ENCODE assay signal across 8 cellular contexts in genomic region chr9:120875954-120876841, GRCh38. TPM values are rescaled to one million over a fixed set of nuclear protein-coding genes. Genes with fewer than 3 reads are reported as not detected.
DNase-seq lines count a peak whose midpoint lies in the region; ATAC-seq and TF ChIP-seq lines count a peak whose summit lies in the region.

No MANE protein-coding gene starts in this region.

- DNase-seq in BE2C (peak; percentile 86), NCI-H526 (lab: John Stamatoyannopoulos, UW) (peak; percentile 36 to 73), dorsolateral prefrontal cortex (peak; percentile 74 to 90 (median 84)), lower lobe of right lung (peak; percentile 86)
- peak; percentile 63 to 68 for DNase-seq in activated CD4-positive, alpha-beta T cell treated with anti-CD3 and anti-CD28 coated beads, Interleukin-2, amount 50 U/mL, for 4 hours
- peak; percentile 56 to 72 (median 62) for DNase-seq in stimulated activated CD4-positive, alpha-beta T cell treated with anti-CD3 and anti-CD28 coated beads, TNF-alpha, amount 100 ng/mL, for 1 hour (ENCODE audit: low read depth in 3 of 3, low spot score in 1 of 3)

- H3K4me1 ChIP-seq in BE2C (peaks cover 8% of the 10 kb centered on the region; the same call in 1 of the 2 replicates), lower lobe of right lung (peaks cover 12% of the 10 kb centered on the region)

- TF ChIP-seq CTCF in BE2C (IDR thresholded peaks at IDR 0.05; ENCODE audit: low read depth, low read length), result peak; percentile 37
- TF ChIP-seq CTCF in dorsolateral prefrontal cortex (IDR thresholded peaks at IDR 0.05 in 54 of 56, conservative IDR thresholded peaks at IDR 0.05 in 2 of 56; ENCODE audit: low read depth in 1 of 56, partially characterized antibody in 56 of 56), result peak in 14 of 56 donors; percentile 6 to 51 (median 19)
- TF ChIP-seq CTCF in lower lobe of right lung (IDR thresholded peaks at IDR 0.05), result no peak

- H3K36me3 ChIP-seq in BE2C (peaks cover 25% of the 10 kb centered on the region), lower lobe of right lung (peaks cover 12% of the 10 kb centered on the region)

- ATAC-seq in HG03378 (IDR thresholded peaks at IDR 0.05; ENCODE audit: unreplicated experiment) (peak; percentile 54), lower lobe of right lung (peak; percentile 82 to 87)

- H3K9me3 ChIP-seq in BE2C (no peaks in the 10 kb centered on the region), lower lobe of right lung (no peaks in the 10 kb centered on the region)

- intact Hi-C loops in dorsolateral prefrontal cortex (cut with DNase I), result loop anchor here (2.0 to 10.0 kb wide), 7 partner anchors 34 to 199 kb away; partner anchors contain the start of genes CNTRL (in 1 of the 2), FBXW2 (in 1 of the 2), MEGF9 (in 1 of the 2) and PSMD5 (in 1 of the 2)
- intact Hi-C loops in lower lobe of right lung (cut with DNase I), result no loop called here

- peak overlapping the region; percentile 80 to 99 (median 95) for H3K27ac ChIP-seq in dorsolateral prefrontal cortex
- peak overlapping the region; percentile 89 for H3K27ac ChIP-seq in lower lobe of right lung

- peak; percentile 50 for TF ChIP-seq POLR2A in GM19193 (IDR thresholded peaks at IDR 0.05; ENCODE audit: extremely low read depth, insufficient read depth, insufficient read length)

- H3K27me3 ChIP-seq in BE2C, result no peaks in the 10 kb centered on the region
- no peaks in the 10 kb centered on the region for H3K27me3 ChIP-seq in dorsolateral prefrontal cortex
- H3K27me3 ChIP-seq in lower lobe of right lung (ENCODE audit: low read depth), result no peaks in the 10 kb centered on the region

- H3K4me3 ChIP-seq in BE2C (ENCODE audit: low read depth, low read length) (peak overlapping the region; percentile 60), dorsolateral prefrontal cortex (peak overlapping the region; percentile 40 to 86 (median 75)), lower lobe of right lung (peak overlapping the region; percentile 82)

RNA-seq across cellular contexts. Expression of gene PHF19, which starts 0.8 kb away (rescaled TPM):
- 49.6 TPM for polyA plus RNA-seq in BE2C (2012; ENCODE audit: insufficient read depth, insufficient read length, low read depth)
- total RNA-seq in dorsolateral prefrontal cortex (100 to 1,000 TPM in 2 of 120 experiments, 10 to 100 TPM in 118; 18.7 to 119 (median 39.5) TPM), lower lobe of right lung (24.4 TPM)

RNA-seq across cellular contexts. Expression of gene PSMD5, which starts 33.5 kb away (rescaled TPM):
- polyA plus RNA-seq in BE2C (2012; ENCODE audit: insufficient read depth, insufficient read length, low read depth), result 92.1 TPM
- 10 to 100 TPM; 18.8 to 51.5 (median 32.6) TPM for total RNA-seq in dorsolateral prefrontal cortex
- total RNA-seq in lower lobe of right lung, result 34.1 TPM

RNA-seq across cellular contexts. Expression of gene TRAF1, which starts 50.4 kb away (rescaled TPM):
- polyA plus RNA-seq in BE2C (2012; ENCODE audit: insufficient read depth, insufficient read length, low read depth), result 2.3 TPM
- total RNA-seq in dorsolateral prefrontal cortex (10 to 100 TPM in 57 of 120 experiments, 1 to 10 TPM in 63; 3.8 to 25.3 (median 9.8) TPM), lower lobe of right lung (5.8 TPM)

Comparison
In these comparisons a context has a peak if more than half of its experiments do, and no peak if none do; other contexts are left out.
1. Peak in every context shown above with its lines: DNase-seq, ATAC-seq, H3K4me3 ChIP-seq and H3K27ac ChIP-seq.